Comparison of ENCODE assay signal across 24 cellular contexts in the genomic region with DNA sequence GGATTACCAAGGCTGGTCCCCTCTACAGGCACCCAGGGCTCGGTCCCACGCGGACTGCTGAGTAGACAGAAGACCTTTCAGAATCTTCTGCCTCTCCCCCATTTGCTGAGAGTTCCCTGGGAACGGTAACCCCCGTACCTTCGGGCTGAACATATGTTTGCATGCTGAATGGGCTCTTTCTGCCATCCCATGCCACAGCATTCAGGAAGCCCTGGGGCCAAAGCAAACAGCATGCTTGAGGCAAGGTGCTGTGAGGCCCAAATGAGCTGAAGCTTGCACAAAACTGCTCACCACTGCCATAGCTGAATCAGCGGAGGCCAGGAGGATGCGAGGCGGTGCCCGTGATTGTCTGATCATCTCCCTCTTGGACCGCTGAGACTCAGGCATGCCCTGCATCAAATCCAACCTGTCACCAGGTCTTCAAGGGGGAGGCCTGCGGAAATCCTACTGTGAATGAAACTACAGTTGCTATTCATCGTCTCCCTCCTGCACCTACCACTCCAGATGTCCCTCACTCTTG.
"Had no signal": no experiment of that assay in that cellular context is flagged by ENCODE, and none has a peak within 500 bp of the region (broad histone marks: within the 10 kb centered on the region; RNA-seq: fewer than 3 reads in every experiment).

No MANE protein-coding gene starts in this region.

- H3K27ac ChIP-seq: left ventricle myocardium inferior, ovary, right atrium auricular region, right lobe of liver, stomach, testis, thyroid gland, transverse colon, upper lobe of right lung, uterus had no signal

- H3K9me3 ChIP-seq: left ventricle myocardium inferior, mucosa of descending colon, ovary, right atrium auricular region, right lobe of liver, stomach, testis, thyroid gland, transverse colon, upper lobe of right lung, uterus had no signal

- H3K4me3 ChIP-seq: left ventricle myocardium inferior, lung, mucosa of descending colon, ovary, right atrium auricular region, right lobe of liver, smooth muscle cell, stomach, testis, thyroid gland, transverse colon, upper lobe of right lung, uterus had no signal

- FAIRE-seq: islet of Langerhans had no signal

- DNase-seq: immature natural killer cell; left ventricle myocardium inferior; mesendoderm; midbrain; mucosa of descending colon; naive thymus-derived CD4-positive, alpha-beta T cell; ovary; right lobe of liver; stimulated activated CD4-positive, alpha-beta T cell treated with anti-CD3 and anti-CD28 coated beads, Interleukin-1b, Interleukin-23, amount 100 ng/mL, for 48 hours; stimulated activated CD4-positive, alpha-beta T cell treated with anti-CD3 and anti-CD28 coated beads, Interleukin-2, amount 100 ng/mL, for 48 hours; stimulated activated CD4-positive, alpha-beta T cell treated with anti-CD3 and anti-CD28 coated beads, Interleukin-4, amount 100 ng/mL, for 4 hours; stimulated activated CD8-positive, alpha-beta memory T cell treated with anti-CD3 and anti-CD28 coated beads, Interleukin-4, amount 100 ng/mL, for 48 hours; stimulated activated naive CD8-positive, alpha-beta T cell treated with anti-CD3 and anti-CD28 coated beads, Interleukin-15, Interleukin-2, amounts not matched to agents 100 U/mL and 50 U/mL, for 24 hours; stomach; testis; thyroid gland; transverse colon; upper lobe of right lung; uterus had no signal

- H3K27me3 ChIP-seq: ovary, right atrium auricular region, right lobe of liver, testis, thyroid gland, uterus had no signal

- H3K36me3 ChIP-seq: left ventricle myocardium inferior, ovary, right atrium auricular region, right lobe of liver, stomach, thyroid gland, transverse colon, upper lobe of right lung, uterus had no signal

- H3K4me2 ChIP-seq: smooth muscle cell had no signal

- ATAC-seq: stimulated activated memory B cell treated with anti-CD40 and anti-IgM and Interleukin-4, amounts not matched to agents 10 μg/mL and 1 μg/mL and 100 μg/mL, for 72 hours; stimulated activated naive CD8-positive, alpha-beta T cell treated with anti-CD3 and anti-CD28 coated beads, Interleukin-15, Interleukin-2, amounts not matched to agents 100 U/mL and 50 U/mL, for 24 hours; upper lobe of right lung had no signal

- H3K4me1 ChIP-seq: left ventricle myocardium inferior, right atrium auricular region, right lobe of liver, testis, thyroid gland, uterus had no signal
